29 cellular contexts compared by ENCODE assay signal in genomic region chr16:69745959-69746358, GRCh38.
"Had no signal": no experiment of that assay in that cellular context is flagged by ENCODE, and none has a peak within 500 bp of the region (broad histone marks: within the 10 kb centered on the region; RNA-seq: fewer than 3 reads in every experiment).

No MANE protein-coding gene starts in this region.

- H3K9me3 ChIP-seq: adrenal gland, SJCRH30, SK-N-SH had no signal

- H3K4me1 ChIP-seq: SJCRH30 had no signal

- H3K4me1 Mint-ChIP-seq: activated naive CD8-positive, alpha-beta T cell treated with anti-CD3 and anti-CD28 coated beads, Interleukin-2, amount 10 ng/mL, durations not matched to agents 7 days and 5 days; WTC11 had no signal

- H3K4me3 Mint-ChIP-seq: activated CD4-positive, alpha-beta T cell treated with anti-CD3 and anti-CD28 coated beads, Interleukin-2, amount 10 ng/mL, durations not matched to agents 24 days and 14 days; activated CD8-positive, alpha-beta memory T cell treated with anti-CD3 and anti-CD28 coated beads, Interleukin-2, amount 10 ng/mL, durations not matched to agents 7 days and 5 days; activated naive CD4-positive, alpha-beta T cell treated with anti-CD3 and anti-CD28 coated beads for 36 hours; activated naive CD8-positive, alpha-beta T cell treated with anti-CD3 and anti-CD28 coated beads, Interleukin-2, amount 10 ng/mL, durations not matched to agents 7 days and 5 days; activated T-helper 17 cell treated with anti-CD3 and anti-CD28 coated beads, Interleukin-2, amount 50 U/mL, for 72 hours; WTC11 had no signal

- H3K4me3 ChIP-seq: adrenal gland, SJCRH30 had no signal

- ATAC-seq: activated CD8-positive, alpha-beta memory T cell treated with anti-CD3 and anti-CD28 coated beads, Interleukin-2, amount 10 ng/mL, durations not matched to agents 7 days and 5 days; activated T-helper 17 cell treated with anti-CD3 and anti-CD28 coated beads, Interleukin-2, amount 50 U/mL, for 72 hours; Panc1; WTC11 had no signal

- H3K27ac ChIP-seq: SJCRH30 had no signal

- H3K27me3 ChIP-seq: adrenal gland, SJCRH30 had no signal

- H3K27me3 Mint-ChIP-seq: activated CD4-positive, alpha-beta T cell treated with anti-CD3 and anti-CD28 coated beads, Interleukin-2, amount 10 ng/mL, durations not matched to agents 24 days and 14 days; activated CD8-positive, alpha-beta memory T cell treated with anti-CD3 and anti-CD28 coated beads, Interleukin-2, amount 10 ng/mL, durations not matched to agents 7 days and 5 days; activated naive CD8-positive, alpha-beta T cell treated with anti-CD3 and anti-CD28 coated beads, Interleukin-2, amount 10 ng/mL, durations not matched to agents 7 days and 5 days; activated T-helper 17 cell treated with anti-CD3 and anti-CD28 coated beads, Interleukin-2, amount 50 U/mL, for 72 hours had no signal

- H3K27ac Mint-ChIP-seq: activated CD4-positive, alpha-beta T cell treated with anti-CD3 and anti-CD28 coated beads, Interleukin-2, amount 10 ng/mL, durations not matched to agents 24 days and 14 days; activated CD8-positive, alpha-beta memory T cell treated with anti-CD3 and anti-CD28 coated beads, Interleukin-2, amount 10 ng/mL, durations not matched to agents 7 days and 5 days; activated naive CD4-positive, alpha-beta T cell treated with anti-CD3 and anti-CD28 coated beads for 36 hours; activated naive CD8-positive, alpha-beta T cell treated with anti-CD3 and anti-CD28 coated beads, Interleukin-2, amount 10 ng/mL, durations not matched to agents 7 days and 5 days; activated T-helper 17 cell treated with anti-CD3 and anti-CD28 coated beads, Interleukin-2, amount 50 U/mL, for 72 hours; WTC11 had no signal

- DNase-seq: activated CD4-positive, alpha-beta T cell treated with anti-CD3 and anti-CD28 coated beads for 1 hour; activated CD4-positive, alpha-beta T cell treated with anti-CD3 and anti-CD28 coated beads, Interleukin-2, amount 10 ng/mL, durations not matched to agents 24 days and 14 days; activated CD4-positive, alpha-beta T cell treated with anti-CD3 and anti-CD28 coated beads, Interleukin-2, amount 50 U/mL, for 48 hours; activated CD8-positive, alpha-beta memory T cell treated with anti-CD3 and anti-CD28 coated beads, Interleukin-2, amount 10 ng/mL, durations not matched to agents 7 days and 5 days; activated gamma-delta T cell; activated naive CD4-positive, alpha-beta T cell treated with anti-CD3 and anti-CD28 coated beads for 36 hours; activated naive CD8-positive, alpha-beta T cell treated with anti-CD3 and anti-CD28 coated beads, Interleukin-2, amount 10 ng/mL, durations not matched to agents 7 days and 5 days; activated T-cell treated with anti-CD3 and anti-CD28 coated beads, Interleukin-2, amount 50 U/mL, for 48 hours; adrenal gland; anterior cingulate cortex; central memory CD4-positive, alpha-beta T cell; Kasumi-1; KBM-7; NCI-H1092; NCI-H1417; NCI-H1930; NCI-H345; NCI-H510A; NCI-H526 treated with DMSO at 0.1 percent for 48 hours; NK-92 treated with Interleukin-12 subunit alpha and Interleukin-12 subunit beta, amount 100 ng/mL, for 24 hours; OCI-M1; Right ventricle myocardium superior; RPMI8226; SJCRH30; SK-N-SH; SW 1271 had no signal

- H3K9me3 Mint-ChIP-seq: activated CD4-positive, alpha-beta T cell treated with anti-CD3 and anti-CD28 coated beads, Interleukin-2, amount 10 ng/mL, durations not matched to agents 24 days and 14 days; activated naive CD4-positive, alpha-beta T cell treated with anti-CD3 and anti-CD28 coated beads for 36 hours; activated naive CD8-positive, alpha-beta T cell treated with anti-CD3 and anti-CD28 coated beads, Interleukin-2, amount 10 ng/mL, durations not matched to agents 7 days and 5 days; activated T-helper 17 cell treated with anti-CD3 and anti-CD28 coated beads, Interleukin-2, amount 50 U/mL, for 72 hours; WTC11 had no signal
